ENCODE assay signal across 25 cellular contexts in the genomic region with DNA sequence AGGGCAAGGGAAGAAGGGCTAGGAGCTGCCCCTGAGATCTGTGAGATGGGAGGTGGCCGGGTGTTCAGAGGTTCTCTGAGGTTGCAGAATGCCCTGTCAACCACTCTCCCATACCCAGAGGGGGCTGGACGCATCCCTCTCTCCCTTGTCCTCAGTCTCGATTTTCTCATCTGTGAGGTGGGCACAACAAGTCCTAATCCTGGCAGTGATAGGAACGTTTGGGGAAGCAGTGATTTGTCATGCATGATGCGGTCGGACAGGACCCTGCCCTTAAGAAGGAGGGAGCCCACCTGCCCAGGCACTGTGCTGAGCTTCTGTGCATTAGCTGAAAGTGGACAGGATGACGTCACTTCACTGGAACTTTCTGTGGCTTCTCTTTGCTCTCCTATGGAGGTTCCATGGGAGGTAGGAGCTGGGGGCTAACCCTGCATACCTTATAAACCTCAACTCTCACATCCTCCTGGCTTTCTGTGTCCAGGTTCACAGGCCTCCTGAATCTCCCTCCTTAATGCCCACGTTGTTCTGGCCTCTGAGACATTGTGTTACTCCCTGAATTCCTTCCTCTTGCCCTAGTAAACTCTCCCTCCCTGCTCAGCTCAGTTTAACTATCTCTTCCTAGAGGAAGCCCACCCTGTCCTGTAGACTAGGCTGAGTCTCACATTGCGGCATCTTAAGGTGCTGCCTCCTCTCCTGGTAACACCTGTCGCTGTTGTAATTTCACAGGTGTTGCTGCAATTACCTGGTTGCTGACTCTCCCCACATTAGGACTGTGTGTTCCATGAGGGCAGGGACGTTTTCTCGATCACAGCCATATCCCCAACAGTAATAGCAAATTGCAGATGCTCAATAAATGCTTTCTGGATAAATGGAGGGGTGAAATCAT. TPM values are rescaled to one million over a fixed set of nuclear protein-coding genes. Genes with fewer than 3 reads are reported as not detected.
A peak's percentile ranks its signal among the peaks of the same experiment; 100 is the strongest.
DNase-seq lines count a peak whose midpoint lies in the region; ATAC-seq, FAIRE-seq and TF ChIP-seq lines count a peak whose summit lies in the region.
"Had no signal": no experiment of that assay in that cellular context is flagged by ENCODE, and none has a peak within 500 bp of the region (broad histone marks: within the 10 kb centered on the region; RNA-seq: fewer than 3 reads in every experiment).

No MANE protein-coding gene starts in this region.

- H4K5ac ChIP-seq in H1 (ENCODE audit: insufficient read length, low read depth, low read length): peak overlapping the region; percentile 6

- no peaks in the 10 kb centered on the region for H3K36me3 ChIP-seq in H1 (ENCODE audit: control insufficient read depth in 2 of 4, insufficient read depth in 4 of 4, low read length in 3 of 4)
- H3K36me3 ChIP-seq in neural progenitor cell: no peaks in the 10 kb centered on the region
- H3K36me3 ChIP-seq: MG63 had no signal

- H3K4me1 ChIP-seq in H1 (replicated peaks in 1 of 4; ENCODE audit: control insufficient read depth in 3 of 4, insufficient read depth in 4 of 4, low read length in 3 of 4): peaks cover 13 to 33% (median 18%) of the 10 kb centered on the region in 4 experiments
- H3K4me1 ChIP-seq in neural progenitor cell: peaks cover 36% of the 10 kb centered on the region
- no peaks in the 10 kb centered on the region for H3K4me1 ChIP-seq in foreskin keratinocyte

- no peak for ATAC-seq in foreskin keratinocyte
- no peak for ATAC-seq in HG03571 (IDR thresholded peaks at IDR 0.05; ENCODE audit: unreplicated experiment)
- ATAC-seq: T-helper 17 cell had no signal

- TF ChIP-seq POLR2A in H1 (IDR thresholded peaks at IDR 0.05; ENCODE audit: control extremely low read depth in 1 of 2, low read depth in 2 of 2, low read length in 2 of 2): no peak

- TF ChIP-seq RAD21 in H1 (IDR thresholded peaks at IDR 0.05 in 1 of 2, conservative IDR thresholded peaks at IDR 0.05 in 1 of 2; ENCODE audit: low read depth in 2 of 2, low read length in 2 of 2): no peak

- H3K4me2 ChIP-seq in H1 (ENCODE audit: insufficient read depth in 1 of 2, low read depth in 2 of 2, low read length in 2 of 2) (peak overlapping the region; percentile 33 to 53; a peak in 2 of 4 replicates), neural progenitor cell (peak overlapping the region; percentile 74)
- H3K4me2 ChIP-seq: SK-N-SH had no signal

- no peak overlapping the region for H3K27ac ChIP-seq in H1 (ENCODE audit: low read depth, low read length)
- no peak overlapping the region for H3K27ac ChIP-seq in neural progenitor cell
- H3K27ac ChIP-seq in foreskin keratinocyte: no peak overlapping the region
- H3K27ac ChIP-seq: 22Rv1, GM23248 had no signal

- TF ChIP-seq CTCF in H1 (IDR thresholded peaks at IDR 0.05; ENCODE audit: control extremely low read depth in 1 of 3, insufficient read depth in 1 of 3, low read depth in 1 of 3, low read length in 3 of 3) (no peak), neural progenitor cell (IDR thresholded peaks at IDR 0.05) (no peak), foreskin keratinocyte (conservative IDR thresholded peaks at IDR 0.05) (no peak)

- no peaks in the 10 kb centered on the region for H4K20me1 ChIP-seq in H1 (replicated peaks in 1 of 2; ENCODE audit: control insufficient read depth in 1 of 2, insufficient read depth in 2 of 2, low read length in 2 of 2)
- no peaks in the 10 kb centered on the region for H4K20me1 ChIP-seq in neural progenitor cell (ENCODE audit: low read depth)

- no peak for FAIRE-seq in H1 (lab: Jason Lieb, UNC)
- FAIRE-seq: endometrium, kidney had no signal

- no peaks in the 10 kb centered on the region for H3K9me3 Mint-ChIP-seq in neural progenitor cell
- H3K9me3 Mint-ChIP-seq: nephron had no signal

- no peak overlapping the region for H3K27ac Mint-ChIP-seq in neural progenitor cell
- H3K27ac Mint-ChIP-seq: activated naive CD8-positive, alpha-beta T cell; T-helper 17 cell had no signal

- peak overlapping the region; percentile 75 for H2BK20ac ChIP-seq in H1 (ENCODE audit: low read length)

- POLR2A ChIA-PET in H1 (lab: Charles Lee; ENCODE audit: partially characterized antibody): interaction anchor here (1.0 to 5.0 kb wide), 3 partner anchors 11 to 30 kb away, joined by 5 to 24 read pairs (median 18); a partner anchor contains a TSS

- H4K91ac ChIP-seq in H1 (replicated peaks; ENCODE audit: insufficient read length, low read length): peak overlapping the region; percentile 54

- H2BK5ac ChIP-seq in H1 (ENCODE audit: low read depth, low read length): peak overlapping the region; percentile 46

- peak overlapping the region; percentile 9 for H3K4me3 Mint-ChIP-seq in neural progenitor cell
- H3K4me3 Mint-ChIP-seq: activated naive CD8-positive, alpha-beta T cell; nephron; T-helper 17 cell had no signal

- H3K4me3 ChIP-seq in H1 (ENCODE audit: extremely low read depth in 1 of 4, insufficient read depth in 2 of 4, low read depth in 3 of 4, low read length in 4 of 4) (no peak overlapping the region), neural progenitor cell (no peak overlapping the region)
- H3K4me3 ChIP-seq: GM23248, lung, MG63 had no signal

- H2AFZ ChIP-seq in H1 (ENCODE audit: low read length): no peak overlapping the region
- no peak overlapping the region for H2AFZ ChIP-seq in neural progenitor cell (replicated peaks)
- H2AFZ ChIP-seq: GM23248 had no signal

- H3F3A ChIP-seq in neural progenitor cell (ENCODE audit: low read depth): peaks cover 32% of the 10 kb centered on the region

- H3K4ac ChIP-seq in H1 (replicated peaks; ENCODE audit: insufficient read length, low read depth, low read length): peak overlapping the region; percentile 62

- H3K9ac ChIP-seq in H1 (replicated peaks in 1 of 4; ENCODE audit: extremely low read depth in 1 of 4, low read depth in 3 of 4, low read length in 3 of 4) (no peak overlapping the region), neural progenitor cell (no peak overlapping the region)
- H3K9ac ChIP-seq: GM23248, SK-N-SH had no signal

- H2AK5ac ChIP-seq in H1 (ENCODE audit: low read depth, low read length): 0 out of 2 replicates have a peak overlapping the region, but pooled peaks have one; percentile 30

- no peak overlapping the region; the same call in 1 of the 2 replicates for H4K8ac ChIP-seq in H1 (ENCODE audit: extremely low read depth, insufficient read depth, low read length)

- H3K79me2 ChIP-seq in H1 (ENCODE audit: control insufficient read depth in 1 of 2, insufficient read depth in 2 of 2, low read length in 2 of 2): no peaks in the 10 kb centered on the region
- no peaks in the 10 kb centered on the region for H3K79me2 ChIP-seq in neural progenitor cell (ENCODE audit: low read depth)

- peak overlapping the region; percentile 49 for H3K14ac ChIP-seq in H1 (ENCODE audit: insufficient read length)

- peak overlapping the region; percentile 24; the same call in 1 of the 2 replicates for H2BK15ac ChIP-seq in H1 (ENCODE audit: low read length)

- H3K18ac ChIP-seq in H1 (ENCODE audit: extremely low read depth, low read length): peak overlapping the region; percentile 62

- H3K27me3 Mint-ChIP-seq in neural progenitor cell (ENCODE audit: insufficient read depth, low read depth): peaks cover 17% of the 10 kb centered on the region

- H2BK12ac ChIP-seq in H1 (ENCODE audit: low read depth, low read length): peak overlapping the region; percentile 93; the same call in 1 of the 2 replicates

- H3K56ac ChIP-seq in H1 (replicated peaks; ENCODE audit: insufficient read length, low read depth, low read length): no peak overlapping the region

- peaks cover 0 to 11% (median 3%) of the 10 kb centered on the region in 4 experiments; a peak in 5 of 7 replicates for H3K27me3 ChIP-seq in H1 (replicated peaks in 1 of 4; ENCODE audit: control insufficient read depth in 3 of 4, extremely low read depth in 1 of 4, insufficient read depth in 3 of 4, low read length in 3 of 4)
- H3K27me3 ChIP-seq in neural progenitor cell: peaks cover 53% of the 10 kb centered on the region
- H3K27me3 ChIP-seq in foreskin keratinocyte: peaks cover 74% of the 10 kb centered on the region
- H3K27me3 ChIP-seq: MG63 had no signal

- H2BK120ac ChIP-seq in H1 (replicated peaks; ENCODE audit: low read depth, low read length): peak overlapping the region; percentile 18

- WGBS in H1 (ENCODE audit: extremely low coverage in 1 of 2, insufficient coverage in 1 of 2, insufficient read length in 1 of 2, insufficient replicate concordance in 2 of 2, low coverage in 1 of 2, low lambda C conversion rate in 2 of 2, missing lambda C conversion rate in 1 of 2), 2 experiments: 83% methylated on average over 12 of the region's 12 CpGs; no CpG with 5 or more reads in 1 of the 2 experiments

- no peak overlapping the region for H3K23ac ChIP-seq in H1 (ENCODE audit: insufficient read length)

- peak; percentile 18 for DNase-seq in NCI-H146 (lab: John Stamatoyannopoulos, UW)
- no peak for DNase-seq in NCI-H146 treated with DMSO at 0.1 percent for 48 hours (lab: John Stamatoyannopoulos, UW; ENCODE audit: unreplicated experiment)
- peak; percentile 77 for DNase-seq in NCI-H2171 (lab: John Stamatoyannopoulos, UW)
- DNase-seq in H1 (ENCODE audit: low read depth in 1 of 2, low spot score in 2 of 2): no peak
- DNase-seq in neural progenitor cell (ENCODE audit: low spot score): no peak
- no peak for DNase-seq in foreskin keratinocyte
- DNase-seq in NCI-H1092 (lab: John Stamatoyannopoulos, UW): no peak
- DNase-seq: activated effector memory CD4-positive, alpha-beta T cell treated with Interleukin-2 at 50 U/mL for 16 hours; activated T-cell treated with anti-CD3 and anti-CD28 coated beads for 4 hours; aorta; central memory CD4-positive, alpha-beta T cell; GM23248; kidney; MG63; NCI-H2081; SK-N-SH; stimulated activated naive CD4-positive, alpha-beta T cell; T-helper 17 cell had no signal

- no peaks in the 10 kb centered on the region for H3K9me3 ChIP-seq in H1 (ENCODE audit: insufficient read depth in 2 of 2, low read depth in 1 of 2, low read length in 1 of 2)
- no peaks in the 10 kb centered on the region for H3K9me3 ChIP-seq in neural progenitor cell (ENCODE audit: low read depth)
- H3K9me3 ChIP-seq: MG63, SK-N-SH had no signal

- no peaks in the 10 kb centered on the region; the same call in 1 of the 2 replicates for H3K23me2 ChIP-seq in H1 (ENCODE audit: low read depth, low read length)

- H3K79me1 ChIP-seq in H1 (ENCODE audit: low read depth, low read length): no peaks in the 10 kb centered on the region

- H3K36me3 Mint-ChIP-seq in neural progenitor cell: no peaks in the 10 kb centered on the region
- H3K36me3 Mint-ChIP-seq: activated naive CD8-positive, alpha-beta T cell had no signal

- CTCF ChIA-PET in H1 (lab: Charles Lee; ENCODE audit: partially characterized antibody): interaction anchor here (0.7 to 8.8 kb wide), 17 partner anchors 11 to 383 kb away, joined by 3 to 73 read pairs (median 4); no protein-coding TSS in a partner anchor

- peaks cover 17% of the 10 kb centered on the region for H3K4me1 Mint-ChIP-seq in neural progenitor cell

- TF ChIP-seq EP300 in H1 (IDR thresholded peaks at IDR 0.05; ENCODE audit: borderline replicate concordance in 1 of 2, low read depth in 2 of 2, low read length in 2 of 2): no peak

RNA-seq across cellular contexts. Expression of a gene that starts 30.1 kb away (rescaled TPM):
- 247 and 260 TPM in 2 replicates for total RNA-seq in H1 (2021; fragmentation: NEBNext Ultra II Directional; extraction: Animal tissue kit (Norgen Biotek cat#: 25700))
- 107 and 117 TPM in 2 replicates for polyA plus RNA-seq in H1 (2011; rRNA removed)
- 132 TPM for polyA plus RNA-seq in H1 (2011; cell fraction: cytosol; rRNA removed)
- polyA plus RNA-seq in H1 (2011; cell fraction: nucleus; rRNA removed): 111 TPM
- polyA plus RNA-seq in H1 (2012, experiment 1 of 2): 137 to 164 TPM (median 152 TPM) in 4 replicates
- polyA plus RNA-seq in H1 (2012, experiment 2 of 2): 47.5 TPM
- polyA plus RNA-seq in H1 (2013, experiment 1 of 2): 165 TPM
- 173 TPM for polyA plus RNA-seq in H1 (2013, experiment 2 of 2)
- 267 and 364 TPM in 2 replicates for polyA minus RNA-seq in H1 (2011; rRNA and poly(A)+ RNA removed)
- polyA minus RNA-seq in H1 (2011; cell fraction: cytosol; rRNA and poly(A)+ RNA removed): 136 TPM
- 196 TPM for polyA minus RNA-seq in H1 (2011; cell fraction: nucleus; rRNA and poly(A)+ RNA removed)
- 310 and 599 TPM in 2 replicates for total RNA-seq in neural progenitor cell (ENCODE audit: low replicate concordance)
- total RNA-seq in foreskin keratinocyte: 121 and 125 TPM in 2 replicates
- 52.7 and 57.8 TPM in 2 replicates for polyA plus RNA-seq in foreskin keratinocyte

RNA-seq across cellular contexts. Expression of a gene that starts 36.5 kb away (rescaled TPM):
- 6.9 and 7.3 TPM in 2 replicates for total RNA-seq in H1 (2021; fragmentation: NEBNext Ultra II Directional; extraction: Animal tissue kit (Norgen Biotek cat#: 25700))
- polyA plus RNA-seq in H1 (2011; rRNA removed): 3.7 and 4.4 TPM in 2 replicates
- 4.0 TPM for polyA plus RNA-seq in H1 (2011; cell fraction: cytosol; rRNA removed)
- polyA plus RNA-seq in H1 (2011; cell fraction: nucleus; rRNA removed): 2.3 TPM
- polyA plus RNA-seq in H1 (2012, experiment 1 of 2): 3.3 to 7.0 TPM (median 5.5 TPM) in 4 replicates
- 1.3 TPM for polyA plus RNA-seq in H1 (2012, experiment 2 of 2)
- polyA plus RNA-seq in H1 (2013, experiment 1 of 2): 5.6 TPM
- 5.4 TPM for polyA plus RNA-seq in H1 (2013, experiment 2 of 2)
- 0.15 and 0.38 TPM in 2 replicates for polyA minus RNA-seq in H1 (2011; rRNA and poly(A)+ RNA removed)
- 4.1 TPM for polyA minus RNA-seq in H1 (2011; cell fraction: cytosol; rRNA and poly(A)+ RNA removed)
- polyA minus RNA-seq in H1 (2011; cell fraction: nucleus; rRNA and poly(A)+ RNA removed): 2.9 TPM
- 0.07 and 1.4 TPM in 2 replicates for total RNA-seq in neural progenitor cell (ENCODE audit: low replicate concordance)
- total RNA-seq in foreskin keratinocyte: not detected in 2 replicates
- 0.07 TPM in 1 of 2 replicates, not detected in the other for polyA plus RNA-seq in foreskin keratinocyte
- total RNA-seq: GM23248, OCI-LY7, T-helper 17 cell had no signal
- polyA plus RNA-seq: aorta, GM23248, SK-N-SH had no signal

Comparison
In these comparisons a context has a peak if more than half of its experiments do, and no peak if none do; other contexts are left out.
1. DNase-seq: peak in NCI-H146 (single experiment) and NCI-H2171 (single experiment); none in NCI-H146 treated with DMSO at 0.1 percent for 48 hours (single experiment), H1 (0 of 2), neural progenitor cell (single experiment), foreskin keratinocyte (0 of 2) and NCI-H1092 (single experiment).